Comparison of ENCODE assay signal across 8 cellular contexts in genomic region chr7:108497082-108497725, GRCh38. TPM values are rescaled to one million over a fixed set of nuclear protein-coding genes. Genes with fewer than 3 reads are reported as not detected.
DNase-seq lines count a peak whose midpoint lies in the region; ATAC-seq, FAIRE-seq and TF ChIP-seq lines count a peak whose summit lies in the region.

No MANE protein-coding gene starts in this region.

- no peak overlapping the region for H3K27ac Mint-ChIP-seq in astrocyte (ENCODE audit: unreplicated experiment)

- H3K4me2 ChIP-seq in DND-41 (ENCODE audit: insufficient read depth, low read length) (no peak overlapping the region), astrocyte (ENCODE audit: low read length) (no peak overlapping the region)

- H3K36me3 ChIP-seq in DND-41 (ENCODE audit: insufficient read depth, low read length): peaks cover 22% of the 10 kb centered on the region
- peaks cover 12% of the 10 kb centered on the region for H3K36me3 ChIP-seq in astrocyte (ENCODE audit: insufficient read depth, low read length)

- peak; percentile 55 for DNase-seq in DND-41
- peak; percentile 60 for DNase-seq in LoVo (ENCODE audit: low spot score)
- DNase-seq in RWPE1 (ENCODE audit: low spot score): peak; percentile 50
- DNase-seq in astrocyte (ENCODE audit: low read depth): peak; percentile 11
- DNase-seq in iPS-NIHi11 (ENCODE audit: low spot score): peak; percentile 57
- peak; percentile 12 to 23 for DNase-seq in stimulated activated CD4-positive, alpha-beta T cell treated with anti-CD3 and anti-CD28 coated beads, Interleukin-1b, Interleukin-23, amount 100 ng/mL, for 4 hours (ENCODE audit: low read depth in 2 of 2)

- H4K20me1 ChIP-seq in DND-41 (ENCODE audit: insufficient read depth, low read length) (no peaks in the 10 kb centered on the region), astrocyte (ENCODE audit: insufficient read depth, low read length) (no peaks in the 10 kb centered on the region)

- peaks cover 9% of the 10 kb centered on the region for H3K36me3 Mint-ChIP-seq in astrocyte (ENCODE audit: low read depth, unreplicated experiment)

- peak; percentile 80 for ATAC-seq in DND-41 (ENCODE audit: insufficient read depth, low read depth)
- peak; percentile 83 for ATAC-seq in GM21619 (IDR thresholded peaks at IDR 0.05; ENCODE audit: unreplicated experiment)
- ATAC-seq in HG03097 (IDR thresholded peaks at IDR 0.05; ENCODE audit: low FRiP score, unreplicated experiment): no peak

- H3K79me2 ChIP-seq in DND-41 (ENCODE audit: insufficient read depth, low read length) (no peaks in the 10 kb centered on the region), astrocyte (ENCODE audit: insufficient read depth, low read length) (no peaks in the 10 kb centered on the region)

- CTCF ChIA-PET in RWPE1 (lab: Yijun Ruan, JAX): interaction anchor here (0.5 to 1.7 kb wide), 14 partner anchors 10 to 1390 kb away, joined by 3 to 9 read pairs (median 4); no protein-coding TSS in a partner anchor

- FAIRE-seq in astrocyte (lab: Jason Lieb, UNC): no peak

- no peak overlapping the region for H3K4me3 ChIP-seq in DND-41 (ENCODE audit: low read depth in 1 of 2, low read length in 2 of 2)
- H3K4me3 ChIP-seq in astrocyte (ENCODE audit: insufficient read depth, low read depth, low read length): no peak overlapping the region

- H3K27me3 Mint-ChIP-seq in astrocyte (ENCODE audit: low read depth, unreplicated experiment): no peaks in the 10 kb centered on the region

- no peaks in the 10 kb centered on the region for H3K4me1 ChIP-seq in DND-41 (ENCODE audit: insufficient read depth, low read length)
- no peaks in the 10 kb centered on the region for H3K4me1 ChIP-seq in astrocyte (ENCODE audit: insufficient read depth, low read length)

- peaks cover 4% of the 10 kb centered on the region for H3K4me1 Mint-ChIP-seq in astrocyte (ENCODE audit: low read depth, unreplicated experiment)

- TF ChIP-seq CTCF in DND-41 (IDR thresholded peaks at IDR 0.05; ENCODE audit: borderline replicate concordance, extremely low read depth, low read length, poor library complexity, severe bottlenecking) (peak; percentile 94), RWPE1 (conservative IDR thresholded peaks at IDR 0.05; ENCODE audit: low read depth) (peak; percentile 93), astrocyte (IDR thresholded peaks at IDR 0.05; ENCODE audit: insufficient read depth, low read depth, low read length) (peak; percentile 87)

- H3K9me3 Mint-ChIP-seq in astrocyte (ENCODE audit: unreplicated experiment): no peaks in the 10 kb centered on the region

- H2AFZ ChIP-seq in DND-41 (ENCODE audit: low read depth, low read length) (no peak overlapping the region), astrocyte (ENCODE audit: low read depth, low read length) (no peak overlapping the region)

- no peaks in the 10 kb centered on the region for H3K27me3 ChIP-seq in DND-41 (ENCODE audit: insufficient read depth, low read length, poor library complexity)
- H3K27me3 ChIP-seq in astrocyte (ENCODE audit: insufficient read depth, low read length): no peaks in the 10 kb centered on the region

- no peak overlapping the region for H3K27ac ChIP-seq in DND-41 (ENCODE audit: low read length)
- H3K27ac ChIP-seq in RWPE1: no peak overlapping the region
- H3K27ac ChIP-seq in astrocyte (ENCODE audit: low read depth, low read length): no peak overlapping the region

- H3K9me3 ChIP-seq in DND-41 (ENCODE audit: insufficient read depth, low read length, severe bottlenecking) (no peaks in the 10 kb centered on the region), astrocyte (ENCODE audit: insufficient read depth, low read depth, low read length) (no peaks in the 10 kb centered on the region)

- no peak overlapping the region for H3K4me3 Mint-ChIP-seq in astrocyte (ENCODE audit: unreplicated experiment)

- POLR2A ChIA-PET in RWPE1 (lab: Yijun Ruan, JAX; ENCODE audit: low non-redundant PET): no interaction called here

- H3K9ac ChIP-seq in DND-41 (ENCODE audit: low read depth, low read length) (no peak overlapping the region), astrocyte (ENCODE audit: low read length) (no peak overlapping the region)

RNA-seq across cellular contexts. Expression of gene PNPLA8, which starts 28.7 kb away (rescaled TPM):
- total RNA-seq in astrocyte: 21.3 and 23.1 TPM in 2 replicates

RNA-seq across cellular contexts. Expression of gene NRCAM, which starts 41.0 kb away (rescaled TPM):
- 7.9 and 9.3 TPM in 2 replicates for total RNA-seq in astrocyte
